14 cellular contexts compared by ENCODE assay signal in the genomic region with DNA sequence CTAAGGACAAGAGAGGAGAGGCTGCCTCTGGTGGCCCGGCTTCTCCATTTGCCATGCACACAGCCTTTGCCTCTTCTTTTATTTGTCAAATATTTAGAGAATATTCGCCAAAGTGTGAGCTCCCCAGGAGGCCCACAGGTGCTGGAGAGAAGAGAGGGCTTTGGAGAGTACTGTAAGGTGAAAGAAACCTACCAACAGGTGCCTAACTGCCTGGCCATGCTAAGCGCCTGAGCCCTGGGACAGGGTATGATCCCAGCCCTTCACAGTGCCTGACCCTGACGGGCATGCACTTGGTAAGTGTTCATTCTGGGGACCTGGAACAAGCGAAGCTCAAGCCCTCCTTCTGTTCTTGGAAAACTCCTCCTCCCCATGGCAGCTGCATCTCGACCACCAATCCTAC.
A peak's percentile ranks its signal among the peaks of the same experiment; 100 is the strongest.
DNase-seq lines count a peak whose midpoint lies in the region; ATAC-seq and TF ChIP-seq lines count a peak whose summit lies in the region.
"Had no signal": no experiment of that assay in that cellular context is flagged by ENCODE, and none has a peak within 500 bp of the region (broad histone marks: within the 10 kb centered on the region; RNA-seq: fewer than 3 reads in every experiment).

No MANE protein-coding gene starts in this region.

- H4K20me1 ChIP-seq in BLaER1 (no peaks in the 10 kb centered on the region), Loucy (ENCODE audit: insufficient read depth, low read length, poor library complexity, severe bottlenecking) (peaks cover 65% of the 10 kb centered on the region)

- no peaks in the 10 kb centered on the region for H3F3A ChIP-seq in Loucy (ENCODE audit: low read depth)

- H3K4me3 ChIP-seq in BLaER1 (no peak overlapping the region), Loucy (ENCODE audit: low read length, poor library complexity, severe bottlenecking) (no peak overlapping the region), mesodermal cell (ENCODE audit: extremely low read depth, insufficient read depth, low read length, poor library complexity, severe bottlenecking) (no peak overlapping the region), testis (no peak overlapping the region)

- H3K4me3 Mint-ChIP-seq in stimulated activated effector memory CD8-positive, alpha-beta T cell treated with anti-CD3 and anti-CD28 coated beads, Interleukin-12 subunit alpha, Interleukin-12 subunit beta, amount 100 ng/mL, for 72 hours = no peak overlapping the region
- H3K4me3 Mint-ChIP-seq in activated naive CD4-positive, alpha-beta T cell treated with anti-CD3 and anti-CD28 coated beads, Interleukin-2, amount 10 ng/mL, durations not matched to agents 7 days and 5 days = no peak overlapping the region
- H3K4me3 Mint-ChIP-seq: CD4-positive, alpha-beta T cell had no signal

- H3K27me3 ChIP-seq in BLaER1 (no peaks in the 10 kb centered on the region), Loucy (ENCODE audit: insufficient read depth, low read length, poor library complexity, severe bottlenecking) (no peaks in the 10 kb centered on the region), testis (no peaks in the 10 kb centered on the region)

- DNase-seq in stimulated activated effector memory CD8-positive, alpha-beta T cell treated with anti-CD3 and anti-CD28 coated beads, Interleukin-12 subunit alpha, Interleukin-12 subunit beta, amount 100 ng/mL, for 72 hours (ENCODE audit: low spot score in 2 of 2) = no peak
- DNase-seq in testis = no peak
- no peak for DNase-seq in activated naive CD4-positive, alpha-beta T cell treated with anti-CD3 and anti-CD28 coated beads, Interleukin-2, amount 10 ng/mL, durations not matched to agents 7 days and 5 days
- no peak for DNase-seq in NCI-H345 treated with DMSO at 0.1 percent for 48 hours (lab: John Stamatoyannopoulos, UW; ENCODE audit: unreplicated experiment)
- DNase-seq: ACHN; CD4-positive, alpha-beta T cell; EL; NCI-H146; NCI-H2081; NCI-H524 had no signal

- H3K36me3 ChIP-seq in BLaER1 (no peaks in the 10 kb centered on the region), Loucy (ENCODE audit: insufficient read depth, low read length) (peaks cover 18% of the 10 kb centered on the region; the same call in 1 of the 2 replicates), mesodermal cell (ENCODE audit: control insufficient read depth, insufficient read depth, low read length) (no peaks in the 10 kb centered on the region), testis (ENCODE audit: low read depth, missing control alignments) (no peaks in the 10 kb centered on the region)

- H3K4me2 ChIP-seq in BLaER1 = peak overlapping the region; percentile 52
- peak overlapping the region; percentile 27 for H3K4me2 ChIP-seq in Loucy (ENCODE audit: low read depth, low read length, poor library complexity, severe bottlenecking)

- CTCF ChIA-PET in activated naive CD4-positive, alpha-beta T cell treated with anti-CD3 and anti-CD28 coated beads, Interleukin-2, amount 10 ng/mL, durations not matched to agents 7 days and 5 days (lab: Charles Lee) = no interaction called here

- H3K4me1 ChIP-seq in BLaER1 = peaks cover 29% of the 10 kb centered on the region
- H3K4me1 ChIP-seq in Loucy (ENCODE audit: insufficient read depth, low read length, poor library complexity, severe bottlenecking) = peaks cover 48% of the 10 kb centered on the region
- peaks cover 25% of the 10 kb centered on the region for H3K4me1 ChIP-seq in mesodermal cell (ENCODE audit: control insufficient read depth, insufficient read depth, low read length, poor library complexity, severe bottlenecking)
- peaks cover 9% of the 10 kb centered on the region for H3K4me1 ChIP-seq in testis

- peaks cover 15% of the 10 kb centered on the region for H3K4me1 Mint-ChIP-seq in stimulated activated effector memory CD8-positive, alpha-beta T cell treated with anti-CD3 and anti-CD28 coated beads, Interleukin-12 subunit alpha, Interleukin-12 subunit beta, amount 100 ng/mL, for 72 hours
- H3K4me1 Mint-ChIP-seq in activated naive CD4-positive, alpha-beta T cell treated with anti-CD3 and anti-CD28 coated beads, Interleukin-2, amount 10 ng/mL, durations not matched to agents 7 days and 5 days = peaks cover 30% of the 10 kb centered on the region

- ATAC-seq in stimulated activated effector memory CD8-positive, alpha-beta T cell treated with anti-CD3 and anti-CD28 coated beads, Interleukin-12 subunit alpha, Interleukin-12 subunit beta, amount 100 ng/mL, for 72 hours = no peak
- ATAC-seq: Panc1 had no signal

- no peaks in the 10 kb centered on the region for H3K9me3 Mint-ChIP-seq in stimulated activated effector memory CD8-positive, alpha-beta T cell treated with anti-CD3 and anti-CD28 coated beads, Interleukin-12 subunit alpha, Interleukin-12 subunit beta, amount 100 ng/mL, for 72 hours
- no peaks in the 10 kb centered on the region for H3K9me3 Mint-ChIP-seq in activated naive CD4-positive, alpha-beta T cell treated with anti-CD3 and anti-CD28 coated beads, Interleukin-2, amount 10 ng/mL, durations not matched to agents 7 days and 5 days
- H3K9me3 Mint-ChIP-seq: CD4-positive, alpha-beta T cell had no signal

- H3K36me3 Mint-ChIP-seq in stimulated activated effector memory CD8-positive, alpha-beta T cell treated with anti-CD3 and anti-CD28 coated beads, Interleukin-12 subunit alpha, Interleukin-12 subunit beta, amount 100 ng/mL, for 72 hours = no peaks in the 10 kb centered on the region
- peaks cover 1% of the 10 kb centered on the region for H3K36me3 Mint-ChIP-seq in activated naive CD4-positive, alpha-beta T cell treated with anti-CD3 and anti-CD28 coated beads, Interleukin-2, amount 10 ng/mL, durations not matched to agents 7 days and 5 days

- H3K79me2 ChIP-seq in Loucy (ENCODE audit: insufficient read depth, low read length) = peaks cover 100% of the 10 kb centered on the region

- no peak for TF ChIP-seq POLR2A in testis (IDR thresholded peaks at IDR 0.05)

- no peak overlapping the region for H2AFZ ChIP-seq in Loucy (ENCODE audit: low read length)

- H3K9me2 ChIP-seq in Loucy (replicated peaks; ENCODE audit: low read depth, low read length) = no peaks in the 10 kb centered on the region

- H3K27me3 Mint-ChIP-seq in activated naive CD4-positive, alpha-beta T cell treated with anti-CD3 and anti-CD28 coated beads, Interleukin-2, amount 10 ng/mL, durations not matched to agents 7 days and 5 days = peaks cover 26% of the 10 kb centered on the region
- H3K27me3 Mint-ChIP-seq: CD4-positive, alpha-beta T cell had no signal

- H3K9ac ChIP-seq in BLaER1 (no peak overlapping the region), Loucy (ENCODE audit: low read depth, low read length, poor library complexity, severe bottlenecking) (peak overlapping the region; percentile 25)

- no peak for TF ChIP-seq CTCF in Loucy (conservative IDR thresholded peaks at IDR 0.05; ENCODE audit: low read length)
- TF ChIP-seq CTCF in testis (IDR thresholded peaks at IDR 0.05) = no peak

- H3K27ac ChIP-seq in BLaER1 (no peak overlapping the region), mesodermal cell (ENCODE audit: low read depth, low read length, severe bottlenecking) (peak overlapping the region; percentile 4), testis (no peak overlapping the region)

- 89 to 100% methylated on average over 4 of the region's 6 CpGs for WGBS in mesodermal cell (ENCODE audit: insufficient coverage in 2 of 2), 2 experiments
- 84 to 92% methylated on average over 6 of the region's 6 CpGs for WGBS in testis, 2 donors

- H3K27ac Mint-ChIP-seq in stimulated activated effector memory CD8-positive, alpha-beta T cell treated with anti-CD3 and anti-CD28 coated beads, Interleukin-12 subunit alpha, Interleukin-12 subunit beta, amount 100 ng/mL, for 72 hours = peak overlapping the region; percentile 24
- H3K27ac Mint-ChIP-seq in activated naive CD4-positive, alpha-beta T cell treated with anti-CD3 and anti-CD28 coated beads, Interleukin-2, amount 10 ng/mL, durations not matched to agents 7 days and 5 days = no peak overlapping the region
- H3K27ac Mint-ChIP-seq: CD4-positive, alpha-beta T cell had no signal

- H3K9me3 ChIP-seq in BLaER1 (no peaks in the 10 kb centered on the region), Loucy (ENCODE audit: insufficient read depth, low read depth, low read length) (no peaks in the 10 kb centered on the region), mesodermal cell (ENCODE audit: control insufficient read depth, low read length) (no peaks in the 10 kb centered on the region), testis (no peaks in the 10 kb centered on the region)

- intact Hi-C loops in testis (cut with DNase I; ENCODE audit: low total_unique reads) = no loop called here
